ENCODE assay signal across 13 cellular contexts in the genomic region with DNA sequence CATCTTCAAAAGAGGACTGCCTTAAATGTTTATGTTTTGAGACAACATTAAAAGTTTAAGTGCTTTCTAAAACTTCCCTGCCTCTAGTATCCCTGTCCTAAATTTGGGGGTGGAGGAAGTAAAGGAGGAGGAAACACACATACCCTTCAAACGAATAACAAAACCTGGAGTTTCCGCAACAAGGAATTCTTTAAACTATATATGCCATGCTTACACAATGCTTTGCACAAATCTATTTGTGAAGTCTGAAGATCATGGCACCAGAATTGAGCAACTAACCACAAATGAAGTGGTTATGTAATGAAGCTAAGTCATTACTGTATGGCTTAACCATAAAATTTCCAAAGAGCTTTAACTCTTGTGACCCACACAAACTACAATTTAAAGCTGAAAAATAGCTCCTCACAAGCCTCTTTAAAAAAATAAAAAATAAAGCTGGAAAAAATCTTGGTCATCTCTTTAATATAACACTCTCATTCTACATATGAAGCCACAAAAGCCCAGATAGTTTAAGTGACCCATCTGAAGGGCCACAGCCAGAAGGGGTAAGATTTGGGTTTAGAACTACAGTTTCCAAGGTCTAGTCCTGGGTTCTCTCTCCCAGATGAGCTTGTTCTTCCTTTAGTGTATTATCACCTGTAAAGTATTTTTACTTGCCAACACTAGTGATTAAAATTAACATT. TPM values are rescaled to one million over a fixed set of nuclear protein-coding genes. Genes with fewer than 3 reads are reported as not detected.
A peak's percentile ranks its signal among the peaks of the same experiment; 100 is the strongest.
DNase-seq lines count a peak whose midpoint lies in the region; ATAC-seq, FAIRE-seq and TF ChIP-seq lines count a peak whose summit lies in the region.
"Had no signal": no experiment of that assay in that cellular context is flagged by ENCODE, and none has a peak within 500 bp of the region (broad histone marks: within the 10 kb centered on the region; RNA-seq: fewer than 3 reads in every experiment).

No MANE protein-coding gene starts in this region.

- H3K36me3 Mint-ChIP-seq in natural killer cell treated with Interleukin-12 subunit alpha and Interleukin-12 subunit beta and Interleukin-15 and Interleukin-18, amount 100 ng/mL, for 72 hours, result no peaks in the 10 kb centered on the region

- no peaks in the 10 kb centered on the region for H3F3A ChIP-seq in Loucy (ENCODE audit: low read depth)

- ATAC-seq in natural killer cell treated with Interleukin-12 subunit alpha and Interleukin-12 subunit beta and Interleukin-15 and Interleukin-18, amount 100 ng/mL, for 72 hours, result peak in 1 of 2 donors; percentile 24
- ATAC-seq in GM18867 (IDR thresholded peaks at IDR 0.05; ENCODE audit: unreplicated experiment) (no peak), left colon (no peak)

- peak overlapping the region; percentile 82 for H3K4me3 Mint-ChIP-seq in natural killer cell treated with Interleukin-12 subunit alpha and Interleukin-12 subunit beta and Interleukin-15 and Interleukin-18, amount 100 ng/mL, for 72 hours

- no peak for TF ChIP-seq EP300 in ovary (IDR thresholded peaks at IDR 0.05)

- WGBS in ovary, 3 donors, result 70 to 79% (median 74%) methylated on average over 2 of the region's 2 CpGs

- H3K4me2 ChIP-seq in BLaER1 treated with 17β-estradiol and CSF1 and Interleukin-3, amounts not matched to agents 10 nM and 100 nM, result peak overlapping the region; percentile 20 to 99 (median 81)
- peak overlapping the region; percentile 50 for H3K4me2 ChIP-seq in Loucy (ENCODE audit: low read depth, low read length, poor library complexity, severe bottlenecking)

- DNase-seq in bronchial epithelial cell (ENCODE audit: low read depth) (peak; percentile 78), ovary (no peak), left colon (no peak)
- no peak for DNase-seq in natural killer cell treated with Interleukin-12 subunit alpha and Interleukin-12 subunit beta and Interleukin-15 and Interleukin-18, amount 100 ng/mL, for 72 hours (ENCODE audit: low spot score)
- DNase-seq in stimulated activated CD4-positive, alpha-beta T cell treated with anti-CD3 and anti-CD28 coated beads, Interleukin-2, amount 100 ng/mL, for 48 hours, result no peak
- DNase-seq: activated CD4-positive, alpha-beta T cell treated with anti-CD3 and anti-CD28 coated beads for 48 hours; DND-41; NCI-H524 treated with DMSO at 0.1 percent for 48 hours had no signal

- H4K20me1 ChIP-seq in BLaER1 treated with 17β-estradiol and CSF1 and Interleukin-3, amounts not matched to agents 10 nM and 100 nM, result peaks cover 14 to 100% (median 83%) of the 10 kb centered on the region in 11 experiments; a peak in 21 of 22 replicates
- peaks cover 97% of the 10 kb centered on the region for H4K20me1 ChIP-seq in Loucy (ENCODE audit: insufficient read depth, low read length, poor library complexity, severe bottlenecking)

- TF ChIP-seq CTCF in Loucy (conservative IDR thresholded peaks at IDR 0.05; ENCODE audit: low read length), result no peak
- no peak for TF ChIP-seq CTCF in bronchial epithelial cell (IDR thresholded peaks at IDR 0.05; ENCODE audit: insufficient read depth, low read length, severe bottlenecking)
- TF ChIP-seq CTCF in ovary (IDR thresholded peaks at IDR 0.05), result no peak

- peaks cover 0 to 25% (median 0%) of the 10 kb centered on the region in 11 experiments; a peak in 7 of 22 replicates for H3K9me3 ChIP-seq in BLaER1 treated with 17β-estradiol and CSF1 and Interleukin-3, amounts not matched to agents 10 nM and 100 nM (replicated peaks in 1 of 11)
- H3K9me3 ChIP-seq in Loucy (ENCODE audit: insufficient read depth, low read depth, low read length) (no peaks in the 10 kb centered on the region), ovary (no peaks in the 10 kb centered on the region)

- FAIRE-seq in bronchial epithelial cell (lab: Jason Lieb, UNC), result no peak

- peaks cover 20 to 87% (median 64%) of the 10 kb centered on the region in 11 experiments for H3K36me3 ChIP-seq in BLaER1 treated with 17β-estradiol and CSF1 and Interleukin-3, amounts not matched to agents 10 nM and 100 nM
- H3K36me3 ChIP-seq in Loucy (ENCODE audit: insufficient read depth, low read length) (peaks cover 12% of the 10 kb centered on the region; the same call in 1 of the 2 replicates), bronchial epithelial cell (ENCODE audit: control insufficient read depth, insufficient read depth, low read length) (peaks cover 2% of the 10 kb centered on the region), ovary (no peaks in the 10 kb centered on the region)

- intact Hi-C loops in ovary (cut with DNase I), result no loop called here
- intact Hi-C loops in left colon (cut with DNase I, micrococcal nuclease), result no loop called here

- no peaks in the 10 kb centered on the region for H3K9me3 Mint-ChIP-seq in natural killer cell treated with Interleukin-12 subunit alpha and Interleukin-12 subunit beta and Interleukin-15 and Interleukin-18, amount 100 ng/mL, for 72 hours

- peaks cover 39 to 100% (median 91%) of the 10 kb centered on the region in 10 experiments for H3K4me1 ChIP-seq in BLaER1 treated with 17β-estradiol and CSF1 and Interleukin-3, amounts not matched to agents 10 nM and 100 nM
- H3K4me1 ChIP-seq in Loucy (ENCODE audit: insufficient read depth, low read length, poor library complexity, severe bottlenecking) (peaks cover 60% of the 10 kb centered on the region), ovary (ENCODE audit: insufficient read depth) (peaks cover 14% of the 10 kb centered on the region)

- TF ChIP-seq POLR2A in ovary (IDR thresholded peaks at IDR 0.05), result no peak

- H3K9ac ChIP-seq in BLaER1 treated with 17β-estradiol and CSF1 and Interleukin-3, amounts not matched to agents 10 nM and 100 nM, result peak overlapping the region; percentile 37 to 98 (median 69); a peak in 18 of 22 replicates
- peak overlapping the region; percentile 8 for H3K9ac ChIP-seq in Loucy (ENCODE audit: low read depth, low read length, poor library complexity, severe bottlenecking)

- peak overlapping the region in 7 of 10 experiments; percentile 52 to 96 (median 60); a peak in 13 of 20 replicates for H3K4me3 ChIP-seq in BLaER1 treated with 17β-estradiol and CSF1 and Interleukin-3, amounts not matched to agents 10 nM and 100 nM
- no peak overlapping the region for H3K4me3 ChIP-seq in Loucy (ENCODE audit: low read length, poor library complexity, severe bottlenecking)
- no peak overlapping the region for H3K4me3 ChIP-seq in bronchial epithelial cell (ENCODE audit: low read depth, low read length)
- H3K4me3 ChIP-seq in ovary, result no peak overlapping the region

- H3K79me2 ChIP-seq in Loucy (ENCODE audit: insufficient read depth, low read length), result peaks cover 100% of the 10 kb centered on the region

- peaks cover 66 to 70% of the 10 kb centered on the region in 2 donors for H3K4me1 Mint-ChIP-seq in natural killer cell treated with Interleukin-12 subunit alpha and Interleukin-12 subunit beta and Interleukin-15 and Interleukin-18, amount 100 ng/mL, for 72 hours (ENCODE audit: low read depth in 2 of 2)

- no peaks in the 10 kb centered on the region for H3K9me2 ChIP-seq in Loucy (replicated peaks; ENCODE audit: low read depth, low read length)

- peak overlapping the region; percentile 75 to 85 for H3K27ac Mint-ChIP-seq in natural killer cell treated with Interleukin-12 subunit alpha and Interleukin-12 subunit beta and Interleukin-15 and Interleukin-18, amount 100 ng/mL, for 72 hours

- peak overlapping the region; percentile 70 to 98 (median 82) for H3K27ac ChIP-seq in BLaER1 treated with 17β-estradiol and CSF1 and Interleukin-3, amounts not matched to agents 10 nM and 100 nM
- H3K27ac ChIP-seq in ovary, result no peak overlapping the region

- H3K27me3 ChIP-seq in BLaER1 treated with 17β-estradiol and CSF1 and Interleukin-3, amounts not matched to agents 10 nM and 100 nM, result no peaks in the 10 kb centered on the region
- no peaks in the 10 kb centered on the region for H3K27me3 ChIP-seq in Loucy (ENCODE audit: insufficient read depth, low read length, poor library complexity, severe bottlenecking)
- no peaks in the 10 kb centered on the region for H3K27me3 ChIP-seq in bronchial epithelial cell (ENCODE audit: control insufficient read depth, insufficient read depth, low read length)
- H3K27me3 ChIP-seq in ovary, result no peaks in the 10 kb centered on the region

- H3K27me3 Mint-ChIP-seq in natural killer cell treated with Interleukin-12 subunit alpha and Interleukin-12 subunit beta and Interleukin-15 and Interleukin-18, amount 100 ng/mL, for 72 hours, result no peaks in the 10 kb centered on the region

- H2AFZ ChIP-seq in Loucy (ENCODE audit: low read length), result no peak overlapping the region

RNA-seq across cellular contexts. Expression of gene NCOA4, which starts 9.4 kb away (rescaled TPM):
- 150 and 169 TPM in 2 replicates for total RNA-seq in bronchial epithelial cell
- 100 to 1,000 TPM; 101 to 129 TPM for total RNA-seq in natural killer cell treated with Interleukin-12 subunit alpha and Interleukin-12 subunit beta and Interleukin-15 and Interleukin-18, amount 100 ng/mL, for 72 hours
- 100 to 1,000 TPM in 2 of 7 donors, 10 to 100 TPM in 5; 68.6 to 107 (median 89.4) TPM for total RNA-seq in ovary
- 100 to 1,000 TPM in 1 of 2 donors, 10 to 100 TPM in 1; 52.8 to 172 TPM for polyA plus RNA-seq in ovary
- 100 to 1,000 TPM; 172 to 204 TPM for total RNA-seq in left colon

RNA-seq across cellular contexts. Expression of gene MSMB, which starts 25.1 kb away (rescaled TPM):
- total RNA-seq in bronchial epithelial cell (1.1 and 16.4 TPM in 2 replicates), ovary (not detected), left colon (not detected)
- not detected for total RNA-seq in natural killer cell treated with Interleukin-12 subunit alpha and Interleukin-12 subunit beta and Interleukin-15 and Interleukin-18, amount 100 ng/mL, for 72 hours
- polyA plus RNA-seq in ovary, result not detected
- total RNA-seq: chondrocyte, lung microvascular endothelial cell had no signal

RNA-seq across cellular contexts. Expression of gene TIMM23, which starts 48.7 kb away (rescaled TPM):
- total RNA-seq in bronchial epithelial cell (86.4 and 114 TPM in 2 replicates), ovary (10 to 100 TPM; 29.9 to 49.3 (median 35.1) TPM), left colon (10 to 100 TPM; 37.4 to 50.3 TPM)
- total RNA-seq in natural killer cell treated with Interleukin-12 subunit alpha and Interleukin-12 subunit beta and Interleukin-15 and Interleukin-18, amount 100 ng/mL, for 72 hours, result 10 to 100 TPM; 71.6 to 80.1 TPM
- 10 to 100 TPM; 30.3 to 74.4 TPM for polyA plus RNA-seq in ovary

Comparison
In these comparisons a context has a peak if more than half of its experiments do, and no peak if none do; other contexts are left out.
1. H3K27ac ChIP-seq: peak in BLaER1 treated with 17β-estradiol and CSF1 and Interleukin-3, amounts not matched to agents 10 nM and 100 nM (11 of 11); none in ovary (0 of 2).
2. H3K4me3 ChIP-seq: peak in BLaER1 treated with 17β-estradiol and CSF1 and Interleukin-3, amounts not matched to agents 10 nM and 100 nM (7 of 10); none in Loucy (single experiment), bronchial epithelial cell (single experiment) and ovary (single experiment).